In the genomic region with DNA sequence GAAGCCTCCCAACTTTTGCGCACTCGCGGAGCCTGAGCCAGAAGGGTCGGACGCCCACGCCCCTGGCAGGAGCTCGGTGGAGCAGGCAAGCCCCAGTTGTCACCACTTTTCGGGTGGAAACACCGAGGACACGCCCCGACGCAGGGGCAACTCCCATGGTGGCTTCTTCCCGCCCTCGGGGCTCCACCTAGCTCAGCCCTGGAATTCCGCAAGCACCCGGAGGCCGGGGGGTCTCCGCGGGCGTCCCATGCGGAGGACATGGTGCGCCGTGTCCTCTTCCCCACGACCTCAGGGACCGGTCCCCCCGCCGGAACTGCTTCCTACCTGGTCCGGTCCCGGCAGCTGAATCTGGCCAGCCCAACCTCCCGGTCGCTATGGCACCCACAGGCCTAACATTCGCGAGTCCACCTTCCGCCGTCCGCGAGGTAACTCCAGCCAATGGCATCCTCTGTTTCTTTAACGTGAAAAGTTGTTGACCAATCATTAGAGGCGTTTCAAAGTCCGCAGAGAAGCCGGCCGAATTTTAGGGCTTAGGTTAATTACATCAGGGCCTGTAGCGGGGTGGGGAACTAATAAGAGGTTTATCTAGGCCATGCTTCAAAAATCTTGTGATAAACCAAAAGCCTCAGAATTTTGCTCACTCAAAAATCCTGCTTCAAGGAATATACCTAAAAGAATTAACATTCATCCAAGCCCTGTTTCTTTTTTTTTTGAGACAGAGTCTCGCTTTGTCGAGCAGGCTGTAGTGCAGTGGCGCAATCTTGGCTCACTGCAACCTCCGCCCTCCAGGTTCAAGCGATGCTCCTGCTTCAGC, we compare ENCODE assay signal across 8 cellular contexts. TPM values are rescaled to one million over a fixed set of nuclear protein-coding genes. Genes with fewer than 3 reads are reported as not detected.
A peak's percentile ranks its signal among the peaks of the same experiment; 100 is the strongest.
DNase-seq lines count a peak whose midpoint lies in the region; ATAC-seq and TF ChIP-seq lines count a peak whose summit lies in the region.

A gene with protein sequence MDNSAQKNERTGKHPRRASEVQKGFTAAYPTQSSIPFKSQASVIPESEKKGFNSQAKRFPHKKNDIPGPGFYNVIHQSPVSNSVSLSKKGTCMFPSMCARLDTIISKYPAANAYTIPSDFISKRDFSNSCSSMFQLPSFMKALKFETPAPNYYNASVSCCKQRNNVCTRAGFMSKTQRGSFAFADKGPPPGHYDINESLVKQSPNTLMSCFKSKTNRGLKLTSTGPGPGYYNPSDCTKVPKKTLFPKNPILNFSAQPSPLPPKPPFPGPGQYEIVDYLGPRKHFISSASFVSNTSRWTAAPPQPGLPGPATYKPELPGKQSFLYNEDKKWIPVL (minus strand): TSS at position 433 of the 814 bp plus-strand sequence. CDS start 12,394 bp downstream, outside the sequence.

- H3K9me3 ChIP-seq in thymus (ENCODE audit: control insufficient read depth), result no peaks in the 10 kb centered on the region

- peak within 1 kb of the TSS; percentile 48 for H3K27ac ChIP-seq in thymus (ENCODE audit: low read depth)

- intact Hi-C loops in Right ventricle myocardium superior (cut with DNase I), result no loop called here

- H3K4me1 Mint-ChIP-seq in activated naive CD8-positive, alpha-beta T cell treated with anti-CD3 and anti-CD28 coated beads, Interleukin-2, amount 50 U/mL, for 24 hours, result peaks cover 47% of the 10 kb centered on the region
- peaks cover 52% of the 10 kb centered on the region for H3K4me1 Mint-ChIP-seq in osteocyte (ENCODE audit: unreplicated experiment)

- peak; percentile 92 for DNase-seq in GM13977 (ENCODE audit: low spot score)
- DNase-seq in NAMALWA (ENCODE audit: low spot score), result peak; percentile 94
- peak; percentile 82 for DNase-seq in SW480 (ENCODE audit: low spot score)
- DNase-seq in activated naive CD8-positive, alpha-beta T cell treated with anti-CD3 and anti-CD28 coated beads, Interleukin-2, amount 50 U/mL, for 24 hours, result peak; percentile 81
- DNase-seq in Right ventricle myocardium superior, result peak; percentile 85
- DNase-seq in osteocyte (ENCODE audit: extremely low spot score, unreplicated experiment), result peak; percentile 90

- no peaks in the 10 kb centered on the region for H3K36me3 Mint-ChIP-seq in activated naive CD8-positive, alpha-beta T cell treated with anti-CD3 and anti-CD28 coated beads, Interleukin-2, amount 50 U/mL, for 24 hours (ENCODE audit: low read depth)
- no peaks in the 10 kb centered on the region for H3K36me3 Mint-ChIP-seq in osteocyte (ENCODE audit: unreplicated experiment)

- in situ Hi-C loops in GM13977 (cut with MboI; ENCODE audit: low pct_unique_long_range_greater_than_20kb, low sequenced_read_pairs, unreplicated experiment), result no loop called here

- H3K9me3 Mint-ChIP-seq in activated naive CD8-positive, alpha-beta T cell treated with anti-CD3 and anti-CD28 coated beads, Interleukin-2, amount 50 U/mL, for 24 hours, result no peaks in the 10 kb centered on the region
- no peaks in the 10 kb centered on the region for H3K9me3 Mint-ChIP-seq in osteocyte (ENCODE audit: unreplicated experiment)

- no peak for TF ChIP-seq CTCF in GM13977 (IDR thresholded peaks at IDR 0.05; ENCODE audit: extremely low read depth, insufficient read depth, missing control alignments)
- no peak for TF ChIP-seq CTCF in osteocyte (IDR thresholded peaks at IDR 0.05)

- no peaks in the 10 kb centered on the region for H3K36me3 ChIP-seq in thymus (ENCODE audit: control insufficient read depth, insufficient read depth)

- H3K27me3 Mint-ChIP-seq in activated naive CD8-positive, alpha-beta T cell treated with anti-CD3 and anti-CD28 coated beads, Interleukin-2, amount 50 U/mL, for 24 hours, result no peaks in the 10 kb centered on the region
- no peaks in the 10 kb centered on the region for H3K27me3 Mint-ChIP-seq in osteocyte (ENCODE audit: unreplicated experiment)

- H3K4me3 Mint-ChIP-seq in activated naive CD8-positive, alpha-beta T cell treated with anti-CD3 and anti-CD28 coated beads, Interleukin-2, amount 50 U/mL, for 24 hours, result peak within 1 kb of the TSS; percentile 84
- H3K4me3 Mint-ChIP-seq in osteocyte (ENCODE audit: unreplicated experiment), result peak within 1 kb of the TSS; percentile 82

- H3K27ac Mint-ChIP-seq in activated naive CD8-positive, alpha-beta T cell treated with anti-CD3 and anti-CD28 coated beads, Interleukin-2, amount 50 U/mL, for 24 hours, result peak within 1 kb of the TSS; percentile 79
- H3K27ac Mint-ChIP-seq in osteocyte (ENCODE audit: unreplicated experiment), result peak within 1 kb of the TSS; percentile 84

- peaks cover 12% of the 10 kb centered on the region for H3K4me1 ChIP-seq in thymus (ENCODE audit: control insufficient read depth, insufficient read depth, low read length)

- H3K4me3 ChIP-seq in thymus (ENCODE audit: low read length), result peak within 1 kb of the TSS; percentile 71

- 9% methylated on average over 48 of the region's 48 CpGs for WGBS in thymus

- H3K27me3 ChIP-seq in thymus (ENCODE audit: control insufficient read depth, insufficient read depth), result no peaks in the 10 kb centered on the region

- ATAC-seq in activated naive CD8-positive, alpha-beta T cell treated with anti-CD3 and anti-CD28 coated beads, Interleukin-2, amount 50 U/mL, for 24 hours, result peak; percentile 47
- ATAC-seq in Right ventricle myocardium superior (ENCODE audit: poor library complexity), result peak; percentile 80
- ATAC-seq in GM21576 (IDR thresholded peaks at IDR 0.05; ENCODE audit: unreplicated experiment), result no peak

RNA-seq across cellular contexts. Expression of the gene that starts here (rescaled TPM):
- total RNA-seq in Right ventricle myocardium superior (5.6 TPM), osteocyte (5.3 and 5.4 TPM in 2 replicates)
- polyA plus RNA-seq in thymus, result 3.5 TPM
